In the genomic region with DNA sequence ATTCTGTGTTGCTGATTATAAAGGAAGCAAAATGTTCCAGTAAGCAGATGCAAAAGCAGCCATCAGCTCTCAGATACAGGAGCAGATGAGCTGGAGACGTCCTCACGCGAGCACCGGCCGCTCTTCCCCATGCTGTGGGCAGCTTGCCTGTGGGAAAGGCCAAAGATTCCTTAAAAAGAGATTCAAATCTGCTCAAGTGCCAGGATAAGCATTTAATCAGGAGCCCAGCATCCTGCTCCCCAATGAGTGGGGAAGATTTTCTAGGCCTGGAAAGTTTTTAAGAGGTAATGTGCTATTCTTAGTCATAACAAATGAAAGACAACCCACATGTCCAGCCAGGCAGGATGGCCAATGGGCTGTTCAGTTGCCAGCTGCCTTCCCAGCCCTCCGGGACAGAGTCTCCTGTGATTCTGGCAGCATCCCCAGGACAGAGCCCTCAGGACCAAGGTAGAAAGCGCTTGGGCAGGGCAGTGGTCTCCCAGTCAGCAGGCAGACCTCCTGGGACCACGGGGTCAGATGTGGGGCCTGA, we compare ENCODE assay signal across 11 cellular contexts.
DNase-seq lines count a peak whose midpoint lies in the region; ATAC-seq and TF ChIP-seq lines count a peak whose summit lies in the region.
"Had no signal": no experiment of that assay in that cellular context is flagged by ENCODE, and none has a peak within 500 bp of the region (broad histone marks: within the 10 kb centered on the region; RNA-seq: fewer than 3 reads in every experiment).

No MANE protein-coding gene starts in this region.

- ATAC-seq in HG03432 (IDR thresholded peaks at IDR 0.05; ENCODE audit: unreplicated experiment), result no peak

- no peaks in the 10 kb centered on the region for H3K79me2 ChIP-seq in H9 (ENCODE audit: insufficient read depth, low read length)

- H3K27me3 Mint-ChIP-seq in H9 (ENCODE audit: low read depth), result no peaks in the 10 kb centered on the region; the same call in 1 of the 2 replicates
- peaks cover 2% of the 10 kb centered on the region for H3K27me3 Mint-ChIP-seq in brain

- H3K9me3 ChIP-seq in H9 (ENCODE audit: control insufficient read depth, low read depth, low read length), result no peaks in the 10 kb centered on the region
- H3K9me3 ChIP-seq in tibial artery, result no peaks in the 10 kb centered on the region
- H3K9me3 ChIP-seq: tibial nerve had no signal

- H3K9me3 Mint-ChIP-seq in H9 (no peaks in the 10 kb centered on the region), brain (peaks cover 0 to 4% (median 0%) of the 10 kb centered on the region in 5 experiments)
- H3K9me3 Mint-ChIP-seq: neural crest cell had no signal

- H3K27me3 ChIP-seq in H9 (ENCODE audit: insufficient read depth, low read length), result no peaks in the 10 kb centered on the region
- no peaks in the 10 kb centered on the region for H3K27me3 ChIP-seq in tibial artery
- H3K27me3 ChIP-seq: tibial nerve had no signal

- H2BK120ac ChIP-seq in H9 (ENCODE audit: low read depth, low read length, poor library complexity, severe bottlenecking), result no peak overlapping the region

- H3K14ac ChIP-seq in H9 (ENCODE audit: insufficient read depth, low read length), result no peak overlapping the region

- H3K79me1 ChIP-seq in H9 (ENCODE audit: insufficient read depth, low read depth, low read length, poor library complexity, severe bottlenecking), result no peaks in the 10 kb centered on the region

- no peak overlapping the region for H2AFZ ChIP-seq in H9 (ENCODE audit: low read length)

- peak overlapping the region; percentile 22 for H3K18ac ChIP-seq in H9 (ENCODE audit: insufficient read length, low read depth, low read length)

- H3K23me2 ChIP-seq in H9 (ENCODE audit: insufficient read length, low read depth, low read length, poor library complexity, severe bottlenecking), result no peaks in the 10 kb centered on the region

- H3K4me1 Mint-ChIP-seq in H9, result peaks cover 14 to 21% of the 10 kb centered on the region in 2 experiments
- peaks cover 42% of the 10 kb centered on the region for H3K4me1 Mint-ChIP-seq in brain

- H3K4me3 Mint-ChIP-seq in H9 (no peak overlapping the region), brain (peak overlapping the region in 1 of 5 experiments; percentile 56)
- H3K4me3 Mint-ChIP-seq: neural crest cell had no signal

- no CpG with 5 or more reads among the region's 8 CpGs for WGBS in H9 (ENCODE audit: extremely low coverage, insufficient read length, low lambda C conversion rate)

- H3K23ac ChIP-seq in H9 (ENCODE audit: insufficient read length, low read depth, low read length), result no peak overlapping the region

- no peak overlapping the region for H4K8ac ChIP-seq in H9 (replicated peaks; ENCODE audit: insufficient read length, low read depth, low read length)

- no peak overlapping the region for H3T11ph ChIP-seq in H9 (ENCODE audit: low read length)

- H4K20me1 ChIP-seq in H9 (ENCODE audit: control insufficient read depth, insufficient read depth, insufficient read length), result no peaks in the 10 kb centered on the region

- DNase-seq in H9, result no peak
- peak; percentile 64 for DNase-seq in iris pigment epithelial cell (ENCODE audit: low read depth)
- peak in 1 of 2 donors; percentile 84 for DNase-seq in tibial artery
- no peak for DNase-seq in activated effector memory CD4-positive, alpha-beta T cell treated with Interleukin-2 at 50 U/mL for 16 hours
- no peak for DNase-seq in GOT3 (lab: John Stamatoyannopoulos, UW)
- DNase-seq: H7 had no signal

- no peak overlapping the region for H3K9ac ChIP-seq in H9 (ENCODE audit: extremely low read depth, insufficient read length, low read length)

- no peak overlapping the region for H2AK5ac ChIP-seq in H9 (ENCODE audit: insufficient read length, low read length)

- intact Hi-C loops in tibial artery (cut with DNase I; ENCODE audit: low total_unique reads), result loop anchor here (10.0 kb wide), 1 partner anchor 399 kb away; a partner anchor contains a TSS

- no peak overlapping the region for H3K56ac ChIP-seq in H9 (ENCODE audit: insufficient read length, low read depth, low read length)

- H3K36me3 ChIP-seq in tibial artery, result no peaks in the 10 kb centered on the region
- H3K36me3 ChIP-seq: cardiac muscle cell, tibial nerve had no signal

- no peak overlapping the region for H3K4ac ChIP-seq in H9 (ENCODE audit: low read depth, low read length)

- no peak overlapping the region for H2BK5ac ChIP-seq in H9 (ENCODE audit: insufficient read length, low read length)

- no peak overlapping the region for H3K27ac Mint-ChIP-seq in H9
- peak overlapping the region in 4 of 5 experiments; percentile 61 to 93 (median 90) for H3K27ac Mint-ChIP-seq in brain

- no peak overlapping the region for H3K4me2 ChIP-seq in H9 (ENCODE audit: insufficient read depth, insufficient read length, low read length)

- no peak overlapping the region for H4K91ac ChIP-seq in H9 (ENCODE audit: insufficient read length, low read depth, low read length)

- H2BK20ac ChIP-seq in H9 (ENCODE audit: low read depth, low read length, poor library complexity, severe bottlenecking), result no peak overlapping the region

- no peak overlapping the region for H4K5ac ChIP-seq in H9 (ENCODE audit: insufficient read length, low read depth, low read length)

- TF ChIP-seq CTCF in H9 (conservative IDR thresholded peaks at IDR 0.05) (no peak), brain (conservative IDR thresholded peaks at IDR 0.05) (no peak), tibial artery (IDR thresholded peaks at IDR 0.05) (no peak)

- no peaks in the 10 kb centered on the region for H3K36me3 Mint-ChIP-seq in H9 (ENCODE audit: insufficient read depth in 1 of 3, low read depth in 3 of 3)
- no peaks in the 10 kb centered on the region for H3K36me3 Mint-ChIP-seq in brain

- no peak overlapping the region for H2BK15ac ChIP-seq in H9 (ENCODE audit: low read depth, low read length)

- H3K4me1 ChIP-seq in H9 (ENCODE audit: insufficient read depth, low read length) (no peaks in the 10 kb centered on the region), tibial artery (peaks cover 11 to 62% (median 54%) of the 10 kb centered on the region in 4 donors)

- no peak overlapping the region for H2BK12ac ChIP-seq in H9 (ENCODE audit: insufficient read length, low read depth, low read length)

- peak overlapping the region in 1 of 2 donors; percentile 10 for H3K4me3 ChIP-seq in tibial artery
- H3K4me3 ChIP-seq: cardiac muscle cell, tibial nerve had no signal

- no peak overlapping the region for H3K27ac ChIP-seq in H9 (ENCODE audit: insufficient read length, low read depth, low read length)
- peak overlapping the region; percentile 92 to 95 for H3K27ac ChIP-seq in tibial artery
- H3K27ac ChIP-seq: cardiac muscle cell had no signal

Comparison
In these comparisons a context has a peak if more than half of its experiments do, and no peak if none do; other contexts are left out.
1. H3K27ac Mint-ChIP-seq: peak in brain (4 of 5); none in H9 (0 of 3).